In the genomic region with DNA sequence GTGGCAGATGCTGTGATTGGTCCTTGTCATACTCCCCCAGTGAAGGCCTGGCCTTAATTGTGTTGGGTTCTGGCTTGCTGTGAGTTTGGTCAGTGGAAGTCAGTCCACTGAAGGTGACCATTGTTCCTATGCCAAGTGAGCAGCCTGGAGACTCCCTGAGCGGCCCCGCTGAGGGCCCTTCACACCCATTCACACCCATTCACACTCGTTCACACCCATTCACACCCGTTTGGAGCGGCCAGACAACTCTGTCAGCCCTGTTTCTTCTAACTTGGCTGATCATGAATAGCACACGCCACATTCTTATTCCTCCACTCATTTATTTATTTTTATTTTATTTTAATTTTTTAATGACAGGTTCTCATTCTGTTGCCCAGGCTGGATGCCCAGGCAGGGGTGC, we compare ENCODE assay signal across 24 cellular contexts.
"Had no signal": no experiment of that assay in that cellular context is flagged by ENCODE, and none has a peak within 500 bp of the region (broad histone marks: within the 10 kb centered on the region; RNA-seq: fewer than 3 reads in every experiment).

No MANE protein-coding gene starts in this region.

- H3K4me1 Mint-ChIP-seq: endodermal cell; naive thymus-derived CD4-positive, alpha-beta T cell; stimulated activated naive B cell treated with anti-CD40 and anti-IgM and Interleukin-4, amounts not matched to agents 10 μg/mL and 1 μg/mL and 100 μg/mL, for 72 hours had no signal

- H3K4me3 Mint-ChIP-seq: dendritic cell treated with granulocyte-macrophage colony-stimulating factor and Interleukin-4, amounts not matched to agents 40 ng/mL and 50 ng/mL, for 4 days; endodermal cell; naive thymus-derived CD4-positive, alpha-beta T cell; nephron; stimulated activated naive B cell treated with anti-CD40 and anti-IgM and Interleukin-4, amounts not matched to agents 10 μg/mL and 1 μg/mL and 100 μg/mL, for 72 hours; stimulated activated naive CD8-positive, alpha-beta T cell treated with anti-CD3 and anti-CD28 coated beads, Interleukin-15, Interleukin-2, amounts not matched to agents 100 ng/mL and 50 ng/mL, for 24 hours had no signal

- H3K27me3 ChIP-seq: colonic mucosa, gastrocnemius medialis, heart left ventricle, hepatocyte, left lung, transverse colon, vagina had no signal

- DNase-seq: colonic mucosa; effector CD8-positive, alpha-beta T cell; endodermal cell; foreskin fibroblast; gastrocnemius medialis; kidney; left lung; mesenchymal stem cell; midbrain; naive thymus-derived CD4-positive, alpha-beta T cell; psoas muscle; stimulated activated CD4-positive, alpha-beta T cell treated with anti-CD3 and anti-CD28 coated beads, Interleukin-15, amount 100 ng/mL, for 24 hours; stimulated activated CD4-positive, alpha-beta T cell treated with anti-CD3 and anti-CD28 coated beads, Interleukin-2, amount 100 ng/mL, for 48 hours; stimulated activated naive B cell treated with anti-CD40 and anti-IgM and Interleukin-4, amounts not matched to agents 10 μg/mL and 1 μg/mL and 100 μg/mL, for 72 hours; transverse colon had no signal

- H3K27me3 Mint-ChIP-seq: dendritic cell treated with granulocyte-macrophage colony-stimulating factor and Interleukin-4, amounts not matched to agents 40 ng/mL and 50 ng/mL, for 4 days; stimulated activated naive CD8-positive, alpha-beta T cell treated with anti-CD3 and anti-CD28 coated beads, Interleukin-15, Interleukin-2, amounts not matched to agents 100 ng/mL and 50 ng/mL, for 24 hours had no signal

- H3K9me3 Mint-ChIP-seq: endodermal cell; naive thymus-derived CD4-positive, alpha-beta T cell; nephron; stimulated activated naive CD8-positive, alpha-beta T cell treated with anti-CD3 and anti-CD28 coated beads, Interleukin-15, Interleukin-2, amounts not matched to agents 100 ng/mL and 50 ng/mL, for 24 hours had no signal

- H3K4me3 ChIP-seq: colonic mucosa, gastrocnemius medialis, heart left ventricle, hepatocyte, left lung, psoas muscle, skin epidermis, thoracic aorta, transverse colon, vagina had no signal

- H3K9me3 ChIP-seq: colonic mucosa, gastrocnemius medialis, heart left ventricle, left lung, psoas muscle, thoracic aorta, transverse colon, vagina had no signal

- H3K36me3 Mint-ChIP-seq: naive thymus-derived CD4-positive, alpha-beta T cell; stimulated activated naive B cell treated with anti-CD40 and anti-IgM and Interleukin-4, amounts not matched to agents 10 μg/mL and 1 μg/mL and 100 μg/mL, for 72 hours had no signal

- H3K4me1 ChIP-seq: colonic mucosa, gastrocnemius medialis, left lung, psoas muscle, transverse colon, vagina had no signal

- H3K27ac ChIP-seq: colonic mucosa, epithelial cell of prostate, gastrocnemius medialis, heart left ventricle, hepatocyte, left lung, psoas muscle, skin epidermis, thoracic aorta, transverse colon, vagina had no signal

- H3K27ac Mint-ChIP-seq: dendritic cell treated with granulocyte-macrophage colony-stimulating factor and Interleukin-4, amounts not matched to agents 40 ng/mL and 50 ng/mL, for 4 days; endodermal cell; stimulated activated naive B cell treated with anti-CD40 and anti-IgM and Interleukin-4, amounts not matched to agents 10 μg/mL and 1 μg/mL and 100 μg/mL, for 72 hours; stimulated activated naive CD8-positive, alpha-beta T cell treated with anti-CD3 and anti-CD28 coated beads, Interleukin-15, Interleukin-2, amounts not matched to agents 100 ng/mL and 50 ng/mL, for 24 hours had no signal

- H3K36me3 ChIP-seq: colonic mucosa, gastrocnemius medialis, heart left ventricle, left lung, thoracic aorta, transverse colon, vagina had no signal
